ENCODE assay signal across 30 cellular contexts in genomic region chrX:1289535-1289934, GRCh38. TPM values are rescaled to one million over a fixed set of nuclear protein-coding genes. Genes with fewer than 3 reads are reported as not detected.
DNase-seq lines count a peak whose midpoint lies in the region; ATAC-seq, FAIRE-seq and TF ChIP-seq lines count a peak whose summit lies in the region.
"Had no signal": no experiment of that assay in that cellular context is flagged by ENCODE, and none has a peak within 500 bp of the region (broad histone marks: within the 10 kb centered on the region; RNA-seq: fewer than 3 reads in every experiment).

No MANE protein-coding gene starts in this region.

- H3K27ac Mint-ChIP-seq in stimulated activated naive CD8-positive, alpha-beta T cell treated with anti-CD3 and anti-CD28 coated beads, Interleukin-15, Interleukin-2, amounts not matched to agents 100 ng/mL and 50 ng/mL, for 24 hours: peak overlapping the region; percentile 69
- H3K27ac Mint-ChIP-seq in activated T-helper 17 cell treated with anti-CD3 and anti-CD28 coated beads, Interleukin-2, amount 50 U/mL, for 72 hours: peak overlapping the region; percentile 74
- no peak overlapping the region for H3K27ac Mint-ChIP-seq in Calu3 (ENCODE audit: unreplicated experiment)
- H3K27ac Mint-ChIP-seq: endodermal cell, HFFc6, immature natural killer cell had no signal

- peaks cover 5% of the 10 kb centered on the region for H3K9me3 Mint-ChIP-seq in stimulated activated naive CD8-positive, alpha-beta T cell treated with anti-CD3 and anti-CD28 coated beads, Interleukin-15, Interleukin-2, amounts not matched to agents 100 ng/mL and 50 ng/mL, for 24 hours
- H3K9me3 Mint-ChIP-seq in activated T-helper 17 cell treated with anti-CD3 and anti-CD28 coated beads, Interleukin-2, amount 50 U/mL, for 72 hours: peaks cover 5% of the 10 kb centered on the region
- H3K9me3 Mint-ChIP-seq in Calu3 (ENCODE audit: low read depth, unreplicated experiment): peaks cover 3% of the 10 kb centered on the region

- H3K4me3 Mint-ChIP-seq in stimulated activated naive CD8-positive, alpha-beta T cell treated with anti-CD3 and anti-CD28 coated beads, Interleukin-15, Interleukin-2, amounts not matched to agents 100 ng/mL and 50 ng/mL, for 24 hours: peak overlapping the region; percentile 38
- H3K4me3 Mint-ChIP-seq in activated T-helper 17 cell treated with anti-CD3 and anti-CD28 coated beads, Interleukin-2, amount 50 U/mL, for 72 hours: no peak overlapping the region
- no peak overlapping the region for H3K4me3 Mint-ChIP-seq in Calu3 (ENCODE audit: low read depth, unreplicated experiment)
- H3K4me3 Mint-ChIP-seq: endodermal cell; HFFc6; IgD-negative memory B cell; immature natural killer cell; naive thymus-derived CD4-positive, alpha-beta T cell had no signal

- peaks cover 11% of the 10 kb centered on the region for H3K36me3 Mint-ChIP-seq in stimulated activated naive CD8-positive, alpha-beta T cell treated with anti-CD3 and anti-CD28 coated beads, Interleukin-15, Interleukin-2, amounts not matched to agents 100 ng/mL and 50 ng/mL, for 24 hours (ENCODE audit: low read depth)
- H3K36me3 Mint-ChIP-seq in activated T-helper 17 cell treated with anti-CD3 and anti-CD28 coated beads, Interleukin-2, amount 50 U/mL, for 72 hours (ENCODE audit: low read depth): peaks cover 8% of the 10 kb centered on the region
- peaks cover 22% of the 10 kb centered on the region for H3K36me3 Mint-ChIP-seq in Calu3 (ENCODE audit: insufficient read depth, unreplicated experiment)
- H3K36me3 Mint-ChIP-seq: IgD-negative memory B cell, immature natural killer cell had no signal

- TF ChIP-seq CTCF in Calu3 (IDR thresholded peaks at IDR 0.05; ENCODE audit: unreplicated experiment): no peak

- H3K4me1 Mint-ChIP-seq in stimulated activated naive CD8-positive, alpha-beta T cell treated with anti-CD3 and anti-CD28 coated beads, Interleukin-15, Interleukin-2, amounts not matched to agents 100 ng/mL and 50 ng/mL, for 24 hours (ENCODE audit: low read depth): peaks cover 5% of the 10 kb centered on the region
- H3K4me1 Mint-ChIP-seq in activated T-helper 17 cell treated with anti-CD3 and anti-CD28 coated beads, Interleukin-2, amount 50 U/mL, for 72 hours: no peaks in the 10 kb centered on the region
- H3K4me1 Mint-ChIP-seq in Calu3 (ENCODE audit: low read depth, unreplicated experiment): no peaks in the 10 kb centered on the region

- BruUV-seq in Calu3 (replicated peaks; lab: Mats Ljungman, UMichigan): no TSS peak

- no peak for DNase-seq in stimulated activated naive CD8-positive, alpha-beta T cell treated with anti-CD3 and anti-CD28 coated beads, Interleukin-15, Interleukin-2, amounts not matched to agents 100 U/mL and 50 U/mL, for 24 hours
- no peak for DNase-seq in Calu3
- DNase-seq in D341Med (ENCODE audit: low spot score): no peak
- DNase-seq: activated CD4-positive, alpha-beta T cell treated with anti-CD3 and anti-CD28 coated beads, Interleukin-2, amount 50 U/mL, for 4 hours; activated T-cell treated with anti-CD3 and anti-CD28 coated beads, Interleukin-2, amount 50 U/mL, for 48 hours; adrenal gland; cortex of kidney; DMS153; endodermal cell; esophagus squamous epithelium; HFFc6; hippocampal formation; immature natural killer cell; naive thymus-derived CD4-positive, alpha-beta T cell; NCI-H1105 treated with DMSO at 0.1 percent for 48 hours; NCI-H2081; NCI-H345; NCI-H82; stimulated activated naive CD4-positive, alpha-beta T cell treated with Interleukin-2 at 50 U/mL for 16 hours had no signal

- intact Hi-C loops in Calu3 (cut with micrococcal nuclease; ENCODE audit: unreplicated experiment): no loop called here

- no peak for ATAC-seq in stimulated activated naive CD8-positive, alpha-beta T cell treated with anti-CD3 and anti-CD28 coated beads, Interleukin-15, Interleukin-2, amounts not matched to agents 100 U/mL and 50 U/mL, for 24 hours
- ATAC-seq in activated T-helper 17 cell treated with anti-CD3 and anti-CD28 coated beads, Interleukin-2, amount 50 U/mL, for 72 hours (replicated peaks): no peak
- no peak for ATAC-seq in GM18517 (IDR thresholded peaks at IDR 0.05; ENCODE audit: unreplicated experiment)
- ATAC-seq: gastroesophageal sphincter; left lung; naive thymus-derived CD4-positive, alpha-beta T cell; SK-N-SH treated with all-trans-retinoic acid at 6 μM for 48 hours had no signal

- peak; percentile 97 for FAIRE-seq in islet of Langerhans (lab: Jason Lieb, UNC)

- H3K27me3 Mint-ChIP-seq in stimulated activated naive CD8-positive, alpha-beta T cell treated with anti-CD3 and anti-CD28 coated beads, Interleukin-15, Interleukin-2, amounts not matched to agents 100 ng/mL and 50 ng/mL, for 24 hours: no peaks in the 10 kb centered on the region
- H3K27me3 Mint-ChIP-seq in activated T-helper 17 cell treated with anti-CD3 and anti-CD28 coated beads, Interleukin-2, amount 50 U/mL, for 72 hours: peaks cover 10% of the 10 kb centered on the region
- H3K27me3 Mint-ChIP-seq in Calu3 (ENCODE audit: unreplicated experiment): no peaks in the 10 kb centered on the region

- CTCF ChIA-PET in Calu3 (lab: Charles Lee): no interaction called here

RNA-seq across cellular contexts. Expression of gene CSF2RA, which starts 20.9 kb away (rescaled TPM):
- total RNA-seq in activated T-helper 17 cell treated with anti-CD3 and anti-CD28 coated beads, Interleukin-2, amount 50 U/mL, for 72 hours: under 1 TPM; 0.13 to 0.34 TPM
- total RNA-seq in Calu3 (2022): 10.2 and 11.8 TPM in 2 replicates
- total RNA-seq: M059J, osteocyte had no signal

RNA-seq across cellular contexts. Expression of gene IL3RA, which starts 47.0 kb away (rescaled TPM):
- total RNA-seq in activated T-helper 17 cell treated with anti-CD3 and anti-CD28 coated beads, Interleukin-2, amount 50 U/mL, for 72 hours: 1 to 10 TPM in 1 of 2 donors, under 1 TPM in 1; 0.52 to 1.2 TPM
- not detected in 2 replicates for total RNA-seq in Calu3 (2022)
- total RNA-seq: endodermal cell, M059J, smooth muscle cell had no signal
